11 cellular contexts compared by ENCODE assay signal in genomic region chr21:44967082-44968047, GRCh38. TPM values are rescaled to one million over a fixed set of nuclear protein-coding genes. Genes with fewer than 3 reads are reported as not detected.
DNase-seq lines count a peak whose midpoint lies in the region; ATAC-seq and TF ChIP-seq lines count a peak whose summit lies in the region.
"Had no signal": no experiment of that assay in that cellular context is flagged by ENCODE, and none has a peak within 500 bp of the region (broad histone marks: within the 10 kb centered on the region; RNA-seq: fewer than 3 reads in every experiment).

No MANE protein-coding gene starts in this region.

- peak overlapping the region; percentile 24 for H3K9ac ChIP-seq in adipocyte (ENCODE audit: low read length)

- H3K4me1 ChIP-seq in HEK293 (ENCODE audit: control insufficient read depth, insufficient read depth, low read length) = 0 out of 2 replicates have a peak, but pooled peaks cover 3% of the 10 kb centered on the region
- H3K4me1 ChIP-seq in adipocyte (ENCODE audit: control insufficient read depth, insufficient read depth, low read length) = peaks cover 40% of the 10 kb centered on the region
- H3K4me1 ChIP-seq in right cardiac atrium (ENCODE audit: control insufficient read depth, insufficient read depth, low read length) = no peaks in the 10 kb centered on the region
- peaks cover 36 to 96% (median 73%) of the 10 kb centered on the region in 6 donors for H3K4me1 ChIP-seq in spleen

- no peaks in the 10 kb centered on the region for H3K9me3 ChIP-seq in HEK293 (ENCODE audit: control insufficient read depth, insufficient read depth, low read depth, low read length)
- H3K9me3 ChIP-seq in adipocyte (ENCODE audit: control insufficient read depth, low read length) = no peaks in the 10 kb centered on the region
- H3K9me3 ChIP-seq in right cardiac atrium (ENCODE audit: control insufficient read depth, low read length) = no peaks in the 10 kb centered on the region
- H3K9me3 ChIP-seq in spleen = no peaks in the 10 kb centered on the region

- DNase-seq in adipocyte (ENCODE audit: low read depth) (no peak), right cardiac atrium (peak in 2 of 3 donors; percentile 50 to 60), spleen (no peak), HUDEP-2 (lab: John Stamatoyannopoulos, UW; ENCODE audit: unreplicated experiment in 76 of 76) (no peak), cerebellar cortex (ENCODE audit: low spot score) (no peak), NCI-H345 treated with DMSO at 0.1 percent for 48 hours (lab: John Stamatoyannopoulos, UW; ENCODE audit: unreplicated experiment) (no peak), NCI-H128 (lab: John Stamatoyannopoulos, UW; ENCODE audit: unreplicated experiment) (no peak)
- DNase-seq: activated gamma-delta T cell treated with Interleukin-2 at 50 U/mL for 16 hours, NCI-H526 treated with DMSO at 0.1 percent for 48 hours, PC-3 had no signal

- no peak for TF ChIP-seq CTCF in HEK293 (tag by site-specific recombination; IDR thresholded peaks at IDR 0.05)
- TF ChIP-seq CTCF in spleen (IDR thresholded peaks at IDR 0.05 in 8 of 11, conservative IDR thresholded peaks at IDR 0.05 in 3 of 11) = no peak

- 82% methylated on average over 38 of the region's 38 CpGs for WGBS in right cardiac atrium
- WGBS in spleen, 5 donors = 76 to 83% (median 80%) methylated on average over 24 to 38 of the region's 38 CpGs

- POLR2A ChIA-PET in HEK293 (lab: Yijun Ruan, JAX) = no interaction called here

- H3K27ac ChIP-seq in HEK293 (ENCODE audit: extremely low read depth, low read depth, low read length) (no peak overlapping the region), right cardiac atrium (ENCODE audit: low read length) (no peak overlapping the region), spleen (peak overlapping the region; percentile 48 to 93 (median 85))

- peak; percentile 2 to 17 for ATAC-seq in right cardiac atrium
- ATAC-seq: PC-3 had no signal

- TF ChIP-seq POLR2A in spleen (IDR thresholded peaks at IDR 0.05) = no peak

- H3K27me3 ChIP-seq in adipocyte (replicated peaks; ENCODE audit: control insufficient read depth, insufficient read depth, low read length) (no peaks in the 10 kb centered on the region), right cardiac atrium (ENCODE audit: control insufficient read depth, insufficient read depth) (no peaks in the 10 kb centered on the region), spleen (replicated peaks in 1 of 7) (no peaks in the 10 kb centered on the region)

- peaks cover 5 to 53% of the 10 kb centered on the region in 2 experiments; a peak in 2 of 3 replicates for H3K36me3 ChIP-seq in HEK293 (ENCODE audit: control insufficient read depth in 2 of 2, insufficient read depth in 1 of 2, low read length in 2 of 2)
- H3K36me3 ChIP-seq in adipocyte (ENCODE audit: control insufficient read depth, insufficient read depth, low read length, severe bottlenecking) = peaks cover 6% of the 10 kb centered on the region
- peaks cover 0 to 68% (median 0%) of the 10 kb centered on the region in 6 donors for H3K36me3 ChIP-seq in spleen

- intact Hi-C loops in right cardiac atrium (cut with DNase I) = loop anchor here in 1 of 4 donors (10.0 kb wide), 2 partner anchors 47 to 107 kb away; partner anchors contain the start of gene ADARB1
- intact Hi-C loops in spleen (cut with DNase I; ENCODE audit: low total_unique reads) = no loop called here

- CTCF ChIA-PET in HEK293 (lab: Yijun Ruan, JAX) = interaction anchor here (0.6 to 1.7 kb wide), 2 partner anchors 171 to 884 kb away, joined by 3 to 8 read pairs; no protein-coding TSS in a partner anchor

- H3K4me3 ChIP-seq in HEK293 (ENCODE audit: low read depth, low read length) (no peak overlapping the region), adipocyte (ENCODE audit: low read length) (no peak overlapping the region), right cardiac atrium (ENCODE audit: low read length) (no peak overlapping the region), spleen (peak overlapping the region in 4 of 8 donors; percentile 9 to 59 (median 18))

TF ChIP-seq in HEK293, 187 proteins besides CTCF, POLR2A, EP300 and RAD21 (continues in another document):
- TF ChIP-seq ZNF366 (tag by site-specific recombination; conservative IDR thresholded peaks at IDR 0.05) = no peak
- TF ChIP-seq ZFHX2 (tag by site-specific recombination; conservative IDR thresholded peaks at IDR 0.05) = 0 out of 2 replicates have a peak, but pooled peaks have one; percentile 68
- TF ChIP-seq ZNF670 (tag by site-specific recombination; IDR thresholded peaks at IDR 0.05; ENCODE audit: low read depth) = no peak
- no peak for TF ChIP-seq SCRT1 (tag by site-specific recombination; IDR thresholded peaks at IDR 0.05; ENCODE audit: borderline replicate concordance)
- no peak for TF ChIP-seq REST (tag by site-specific recombination; IDR thresholded peaks at IDR 0.05)
- no peak for TF ChIP-seq ZNF341 (tag by site-specific recombination; IDR thresholded peaks at IDR 0.05; ENCODE audit: low read depth)
- no peak for TF ChIP-seq ZSCAN16 (tag by site-specific recombination; IDR thresholded peaks at IDR 0.05)
- TF ChIP-seq, protein P1, sequence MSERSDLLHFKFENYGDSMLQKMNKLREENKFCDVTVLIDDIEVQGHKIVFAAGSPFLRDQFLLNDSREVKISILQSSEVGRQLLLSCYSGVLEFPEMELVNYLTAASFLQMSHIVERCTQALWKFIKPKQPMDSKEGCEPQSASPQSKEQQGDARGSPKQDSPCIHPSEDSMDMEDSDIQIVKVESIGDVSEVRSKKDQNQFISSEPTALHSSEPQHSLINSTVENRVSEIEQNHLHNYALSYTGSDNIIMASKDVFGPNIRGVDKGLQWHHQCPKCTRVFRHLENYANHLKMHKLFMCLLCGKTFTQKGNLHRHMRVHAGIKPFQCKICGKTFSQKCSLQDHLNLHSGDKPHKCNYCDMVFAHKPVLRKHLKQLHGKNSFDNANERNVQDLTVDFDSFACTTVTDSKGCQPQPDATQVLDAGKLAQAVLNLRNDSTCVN (tag by site-specific recombination; optimal IDR thresholded peaks at IDR 0.05) = no peak
- no peak for TF ChIP-seq GFI1B (tag by site-specific recombination; IDR thresholded peaks at IDR 0.05)
- no peak for TF ChIP-seq KLF16 (tag by site-specific recombination; IDR thresholded peaks at IDR 0.05)
- TF ChIP-seq ZNF621 (tag by site-specific recombination; IDR thresholded peaks at IDR 0.05) = no peak
- TF ChIP-seq ZNF585B (tag by site-specific recombination; IDR thresholded peaks at IDR 0.05) = no peak
- peak; percentile 81 for TF ChIP-seq ZIC2 (tag by site-specific recombination; IDR thresholded peaks at IDR 0.05)

RNA-seq across cellular contexts. Expression of gene SLX9, which starts 27.5 kb away (rescaled TPM):
- 10 to 100 TPM; 19.2 to 26.5 (median 24.1) TPM for total RNA-seq in right cardiac atrium
- polyA plus RNA-seq in right cardiac atrium = 25.1 TPM
- total RNA-seq in spleen = 10 to 100 TPM in 6 of 7 donors, 1 to 10 TPM in 1; 6.1 to 30.6 (median 26.4) TPM
- 10 to 100 TPM; 16.4 to 35.4 (median 28.5) TPM for polyA plus RNA-seq in spleen

RNA-seq across cellular contexts. Expression of gene ITGB2, which starts 46.7 kb away (rescaled TPM):
- total RNA-seq in right cardiac atrium (10 to 100 TPM; 19.1 to 46.5 (median 33.7) TPM), spleen (100 to 1,000 TPM; 285 to 754 (median 415) TPM)
- polyA plus RNA-seq in right cardiac atrium (11.9 TPM), spleen (100 to 1,000 TPM in 2 of 3 donors, 10 to 100 TPM in 1; 92.1 to 332 (median 250) TPM)

Comparison
In these comparisons a context has a peak if more than half of its experiments do, and no peak if none do; other contexts are left out.
1. H3K27ac ChIP-seq: peak in spleen (8 of 8); none in HEK293 (single experiment) and right cardiac atrium (single experiment).
2. DNase-seq: peak in right cardiac atrium (2 of 3); none in adipocyte (single experiment), spleen (single experiment), HUDEP-2 (0 of 76), cerebellar cortex (single experiment), NCI-H345 treated with DMSO at 0.1 percent for 48 hours (single experiment) and NCI-H128 (single experiment).
3. RNA of gene ITGB2, which starts 46.7 kb away (total RNA-seq): 285 to 754 TPM in spleen; 19.1 to 46.5 TPM in right cardiac atrium; every median in the first group is over 4 times any median in the second.